19 cellular contexts compared by ENCODE assay signal in genomic region chr2:228599297-228599696, GRCh38.
A peak's percentile ranks its signal among the peaks of the same experiment; 100 is the strongest.
DNase-seq lines count a peak whose midpoint lies in the region; ATAC-seq and TF ChIP-seq lines count a peak whose summit lies in the region.
"Had no signal": no experiment of that assay in that cellular context is flagged by ENCODE, and none has a peak within 500 bp of the region (broad histone marks: within the 10 kb centered on the region; RNA-seq: fewer than 3 reads in every experiment).

No MANE protein-coding gene starts in this region.

- H3K9me3 ChIP-seq in DOHH2 (ENCODE audit: control insufficient read depth, insufficient read depth, low read length) (no peaks in the 10 kb centered on the region), mucosa of descending colon (no peaks in the 10 kb centered on the region), mammary epithelial cell (replicated peaks; ENCODE audit: insufficient read depth, low read length) (no peaks in the 10 kb centered on the region)
- no peaks in the 10 kb centered on the region for H3K9me3 ChIP-seq in CD8-positive, alpha-beta memory T cell (ENCODE audit: low read length)
- H3K9me3 ChIP-seq: gastrocnemius medialis, Peyer's patch had no signal

- H3K27me3 Mint-ChIP-seq in CD8-positive, alpha-beta memory T cell = no peaks in the 10 kb centered on the region
- H3K27me3 Mint-ChIP-seq: CD4-positive, alpha-beta memory T cell had no signal

- H3K27ac Mint-ChIP-seq in CD8-positive, alpha-beta memory T cell = no peak overlapping the region
- H3K27ac Mint-ChIP-seq: CD4-positive, alpha-beta memory T cell; nephron progenitor cell had no signal

- H3F3A ChIP-seq in DOHH2 (ENCODE audit: control insufficient read depth, insufficient read depth) = no peaks in the 10 kb centered on the region

- H3K4me3 ChIP-seq in DOHH2 (ENCODE audit: low read length) (no peak overlapping the region), mucosa of descending colon (no peak overlapping the region), mammary epithelial cell (replicated peaks in 1 of 3; ENCODE audit: insufficient read depth in 1 of 3, low read depth in 2 of 3, low read length in 3 of 3) (no peak overlapping the region)
- no peak overlapping the region for H3K4me3 ChIP-seq in CD8-positive, alpha-beta memory T cell (ENCODE audit: low read length)
- H3K4me3 ChIP-seq: gastrocnemius medialis, K562, Peyer's patch had no signal

- TF ChIP-seq CTCF in DOHH2 (IDR thresholded peaks at IDR 0.05; ENCODE audit: low read depth, low read length, poor library complexity, severe bottlenecking) = no peak
- no peak for TF ChIP-seq CTCF in mucosa of descending colon (IDR thresholded peaks at IDR 0.05)
- no peak for TF ChIP-seq CTCF in mammary epithelial cell (conservative IDR thresholded peaks at IDR 0.05 in 1 of 2, IDR thresholded peaks at IDR 0.05 in 1 of 2; ENCODE audit: extremely low read depth in 1 of 2, insufficient read depth in 1 of 2, low read depth in 1 of 2, low read length in 2 of 2)

- H3K4me3 Mint-ChIP-seq in CD8-positive, alpha-beta memory T cell = no peak overlapping the region
- H3K4me3 Mint-ChIP-seq: CD4-positive, alpha-beta memory T cell; nephron progenitor cell had no signal

- H3K4me2 ChIP-seq in DOHH2 (ENCODE audit: low read length) = peak overlapping the region; percentile 13; the same call in 1 of the 2 replicates
- no peak overlapping the region for H3K4me2 ChIP-seq in mammary epithelial cell (ENCODE audit: insufficient read depth, low read depth, low read length)

- H3K36me3 ChIP-seq in DOHH2 (ENCODE audit: control insufficient read depth, low read length) = no peaks in the 10 kb centered on the region
- no peaks in the 10 kb centered on the region for H3K36me3 ChIP-seq in mucosa of descending colon (ENCODE audit: low read depth)
- H3K36me3 ChIP-seq in mammary epithelial cell (ENCODE audit: insufficient read depth, low read length) = no peaks in the 10 kb centered on the region
- H3K36me3 ChIP-seq in CD8-positive, alpha-beta memory T cell (ENCODE audit: insufficient read depth, low read length) = no peaks in the 10 kb centered on the region
- H3K36me3 ChIP-seq: gastrocnemius medialis, Peyer's patch had no signal

- no peaks in the 10 kb centered on the region for H3K9me2 ChIP-seq in DOHH2 (replicated peaks; ENCODE audit: control insufficient read depth, low read length)

- no peaks in the 10 kb centered on the region for H4K20me1 ChIP-seq in DOHH2 (ENCODE audit: control insufficient read depth, insufficient read depth, low read depth, low read length)
- H4K20me1 ChIP-seq in mammary epithelial cell (ENCODE audit: insufficient read depth, low read length) = no peaks in the 10 kb centered on the region

- no peak overlapping the region for H3K27ac ChIP-seq in DOHH2 (ENCODE audit: low read depth, low read length)
- no peak overlapping the region for H3K27ac ChIP-seq in mammary epithelial cell (ENCODE audit: insufficient read depth, low read depth, low read length)
- H3K27ac ChIP-seq in CD8-positive, alpha-beta memory T cell (ENCODE audit: low read depth, low read length) = no peak overlapping the region
- H3K27ac ChIP-seq: gastrocnemius medialis, Peyer's patch had no signal

- no peaks in the 10 kb centered on the region for H3K36me3 Mint-ChIP-seq in CD8-positive, alpha-beta memory T cell
- H3K36me3 Mint-ChIP-seq: CD4-positive, alpha-beta memory T cell had no signal

- in situ Hi-C loops in KBM-7 (cut with MboI; ENCODE audit: low pct_unique_long_range_greater_than_20kb, low sequenced_read_pairs) (no loop called here), mammary epithelial cell (cut with MboI; ENCODE audit: low sequenced_read_pairs in 2 of 2) (no loop called here)

- peaks cover 3% of the 10 kb centered on the region; the same call in 1 of the 2 replicates for H3K4me1 ChIP-seq in DOHH2 (ENCODE audit: control insufficient read depth, low read length)
- H3K4me1 ChIP-seq in mucosa of descending colon (ENCODE audit: low read depth) = peaks cover 3% of the 10 kb centered on the region
- H3K4me1 ChIP-seq in mammary epithelial cell (ENCODE audit: insufficient read depth, low read length) = no peaks in the 10 kb centered on the region
- no peaks in the 10 kb centered on the region for H3K4me1 ChIP-seq in CD8-positive, alpha-beta memory T cell (ENCODE audit: insufficient read depth, low read length)
- H3K4me1 ChIP-seq: gastrocnemius medialis, Peyer's patch had no signal

- H3K27me3 ChIP-seq in DOHH2 (ENCODE audit: control insufficient read depth, low read length) = no peaks in the 10 kb centered on the region
- no peaks in the 10 kb centered on the region for H3K27me3 ChIP-seq in mammary epithelial cell (ENCODE audit: insufficient read depth, low read length)
- H3K27me3 ChIP-seq in CD8-positive, alpha-beta memory T cell (ENCODE audit: insufficient read depth, low read length, poor library complexity, severe bottlenecking) = no peaks in the 10 kb centered on the region
- H3K27me3 ChIP-seq: gastrocnemius medialis, Peyer's patch had no signal

- POLR2A ChIA-PET in CD8-positive, alpha-beta memory T cell (lab: Charles Lee) = no interaction called here

- dilution Hi-C loops in mammary epithelial cell (cut with HindIII; ENCODE audit: low sequenced_read_pairs) = no loop called here

- H3K79me2 ChIP-seq in DOHH2 (ENCODE audit: control insufficient read depth, low read length) = no peaks in the 10 kb centered on the region
- H3K79me2 ChIP-seq in mammary epithelial cell (ENCODE audit: insufficient read depth, low read length) = no peaks in the 10 kb centered on the region

- DNase-seq in KBM-7 (peak; percentile 12), RPMI8226 (peak; percentile 23), mucosa of descending colon (peak in 1 of 3 donors; percentile 70), mammary epithelial cell (no peak), GDM1 (lab: John Stamatoyannopoulos, UW) (no peak), NCI-H1048 (lab: John Stamatoyannopoulos, UW) (no peak)
- DNase-seq in CD8-positive, alpha-beta memory T cell = no peak
- DNase-seq: activated CD4-positive, alpha-beta T cell treated with anti-CD3 and anti-CD28 coated beads for 4 hours; CD4-positive, alpha-beta memory T cell; dermis blood vessel endothelial cell; gastrocnemius medialis; kidney glomerular epithelial cell; NCI-H1417 treated with DMSO at 0.1 percent for 48 hours; NCI-H748 treated with DMSO at 0.1 percent for 48 hours; nephron progenitor cell; Peyer's patch; substantia nigra had no signal

- intact Hi-C loops in mucosa of descending colon (cut with DNase I, micrococcal nuclease) (no loop called here), mammary epithelial cell (cut with micrococcal nuclease) (no loop called here)

- 69% methylated on average over 5 of the region's 5 CpGs for WGBS in mammary epithelial cell (ENCODE audit: low coverage, missing lambda C conversion rate)

- no peak overlapping the region for H2AFZ ChIP-seq in mammary epithelial cell (ENCODE audit: low read depth, low read length)

- no peak overlapping the region for H3K9ac ChIP-seq in mammary epithelial cell (ENCODE audit: insufficient read depth, low read length)

- CTCF ChIA-PET in mammary epithelial cell (lab: Charles Lee; ENCODE audit: low non-redundant PET) = no interaction called here
- CTCF ChIA-PET in CD8-positive, alpha-beta memory T cell (lab: Charles Lee) = no interaction called here

- BruUV-seq in mammary epithelial cell (replicated peaks; lab: Mats Ljungman, UMichigan) = no TSS peak

- peak; percentile 88 for ATAC-seq in mucosa of descending colon
- ATAC-seq: gastrocnemius medialis, K562 had no signal

- peaks cover 0 to 29% (median 2%) of the 10 kb centered on the region in 5 donors for H3K9me3 Mint-ChIP-seq in CD8-positive, alpha-beta memory T cell
- H3K9me3 Mint-ChIP-seq: nephron progenitor cell had no signal

- no peaks in the 10 kb centered on the region for H3K4me1 Mint-ChIP-seq in CD8-positive, alpha-beta memory T cell
- H3K4me1 Mint-ChIP-seq: CD4-positive, alpha-beta memory T cell; nephron progenitor cell had no signal

Comparison
In these comparisons a context has a peak if more than half of its experiments do, and no peak if none do; other contexts are left out.
1. DNase-seq: peak in KBM-7 (single experiment) and RPMI8226 (single experiment); none in mammary epithelial cell (single experiment), GDM1 (single experiment), NCI-H1048 (single experiment) and CD8-positive, alpha-beta memory T cell (0 of 5).